ENCODE assay signal across 1 cellular context in genomic region chr2:119408221-119408619, GRCh38.
TF ChIP-seq lines count a peak whose summit lies in the region.

No MANE protein-coding gene starts in this region.

TF ChIP-seq in GM23338, 12 proteins besides CTCF, POLR2A, EP300 and RAD21:
- no peak for TF ChIP-seq STAT1 (IDR thresholded peaks at IDR 0.05; ENCODE audit: unreplicated experiment)
- no peak for TF ChIP-seq ZNF462 (CRISPR knock-in tag; IDR thresholded peaks at IDR 0.05)
- TF ChIP-seq JUNB (IDR thresholded peaks at IDR 0.05; ENCODE audit: unreplicated experiment), result no peak
- no peak for TF ChIP-seq ZNF331 (CRISPR knock-in tag; IDR thresholded peaks at IDR 0.05; ENCODE audit: low read depth)
- TF ChIP-seq REST (IDR thresholded peaks at IDR 0.05; ENCODE audit: unreplicated experiment), result no peak
- TF ChIP-seq NANOG (IDR thresholded peaks at IDR 0.05; ENCODE audit: borderline replicate concordance), result no peak
- no peak for TF ChIP-seq POLR2AphosphoS5 (IDR thresholded peaks at IDR 0.05; ENCODE audit: low read depth)
- no peak for TF ChIP-seq EZH2phosphoT487 (IDR thresholded peaks at IDR 0.05; ENCODE audit: unreplicated experiment)
- no peak for TF ChIP-seq ETS1 (IDR thresholded peaks at IDR 0.05)
- no peak for TF ChIP-seq EZH2 (IDR thresholded peaks at IDR 0.05; ENCODE audit: low read depth, unreplicated experiment)
- TF ChIP-seq CREB1 (CRISPR knock-in tag; IDR thresholded peaks at IDR 0.05; ENCODE audit: low read depth), result no peak
- TF ChIP-seq ZNF114 (CRISPR knock-in tag; IDR thresholded peaks at IDR 0.05), result no peak
